Comparison of ENCODE assay signal across 26 cellular contexts in the genomic region with DNA sequence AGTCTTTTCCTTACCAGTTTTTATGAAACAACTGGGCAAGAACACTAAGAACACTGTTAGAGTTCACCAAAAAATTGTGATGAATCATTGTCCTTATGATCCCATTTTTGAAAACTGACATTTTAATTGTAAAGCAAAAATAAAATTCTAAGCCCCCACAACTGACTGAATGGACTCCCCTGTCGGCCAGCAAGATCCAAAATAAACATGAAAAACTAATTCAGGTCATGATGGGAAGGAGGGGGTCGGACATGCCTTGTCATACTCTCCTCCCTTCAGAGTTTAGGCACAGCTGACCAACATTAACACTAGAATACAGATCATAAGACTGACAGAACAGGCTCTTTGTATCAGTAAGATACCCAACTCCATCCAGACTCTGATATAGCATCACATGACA. TPM values are rescaled to one million over a fixed set of nuclear protein-coding genes. Genes with fewer than 3 reads are reported as not detected.
DNase-seq lines count a peak whose midpoint lies in the region; ATAC-seq, FAIRE-seq and TF ChIP-seq lines count a peak whose summit lies in the region.
"Had no signal": no experiment of that assay in that cellular context is flagged by ENCODE, and none has a peak within 500 bp of the region (broad histone marks: within the 10 kb centered on the region; RNA-seq: fewer than 3 reads in every experiment).

No MANE protein-coding gene starts in this region.

- peaks cover 5% of the 10 kb centered on the region for H3K79me2 ChIP-seq in trophoblast cell (ENCODE audit: control insufficient read depth, insufficient read depth, low read length, poor library complexity)

- no peak overlapping the region for H3K4me2 ChIP-seq in trophoblast cell (ENCODE audit: low read length)
- H3K4me2 ChIP-seq: BLaER1 had no signal

- no peak overlapping the region for H3K18ac ChIP-seq in trophoblast cell (ENCODE audit: low read length)

- no peak for TF ChIP-seq CTCF in neural crest cell (conservative IDR thresholded peaks at IDR 0.05)

- no peak overlapping the region for H2AK5ac ChIP-seq in trophoblast cell (ENCODE audit: low read length)

- no peak overlapping the region for H2BK120ac ChIP-seq in trophoblast cell (ENCODE audit: insufficient read depth, low read length, poor library complexity)

- H3K4me3 ChIP-seq in right cardiac atrium (ENCODE audit: low read length) = no peak overlapping the region
- no peak overlapping the region for H3K4me3 ChIP-seq in trophoblast cell (ENCODE audit: low read depth, low read length)
- H3K4me3 ChIP-seq: BLaER1, HAP-1 had no signal

- no peak overlapping the region for H4K91ac ChIP-seq in trophoblast cell (ENCODE audit: low read depth, low read length)

- no peak overlapping the region for H3K9ac ChIP-seq in trophoblast cell (ENCODE audit: low read length)
- H3K9ac ChIP-seq: BLaER1 had no signal

- ATAC-seq in right cardiac atrium = no peak

- H3K9me3 ChIP-seq in right cardiac atrium (ENCODE audit: control insufficient read depth, low read length) (no peaks in the 10 kb centered on the region), trophoblast cell (ENCODE audit: insufficient read depth, low read depth, low read length) (no peaks in the 10 kb centered on the region)
- H3K9me3 ChIP-seq: HAP-1 had no signal

- no peak overlapping the region for H2BK5ac ChIP-seq in trophoblast cell (ENCODE audit: low read depth, low read length, poor library complexity)

- DNase-seq in T-helper 1 cell (no peak), epidermal melanocyte (ENCODE audit: insufficient read length, low spot score) (peak; percentile 17), neural crest cell (ENCODE audit: low read depth, low spot score) (no peak), urothelium cell line (ENCODE audit: low spot score) (no peak), NCI-H2227 (lab: John Stamatoyannopoulos, UW; ENCODE audit: unreplicated experiment) (no peak), right cardiac atrium (no peak), trophoblast cell (no peak)
- DNase-seq: Calu3; CD4-positive, CD25-positive, alpha-beta regulatory T cell; CD8-positive, alpha-beta memory T cell; COR-L47; DMS53; DMS79 treated with DMSO at 0.1 percent for 48 hours; GF-D8; GOT3; HFFc6 had no signal

- H3K14ac ChIP-seq in trophoblast cell (ENCODE audit: low read length) = no peak overlapping the region

- no peak overlapping the region for H2AFZ ChIP-seq in trophoblast cell (ENCODE audit: insufficient read depth, low read length, poor library complexity)

- no peak overlapping the region for H2BK12ac ChIP-seq in trophoblast cell (ENCODE audit: low read length)

- peak; percentile 66 for FAIRE-seq in urothelium cell line (lab: Jason Lieb, UNC)
- FAIRE-seq: A204.1, GM12891, GM18507, H54 had no signal

- peak overlapping the region; percentile 20 for H3K27ac Mint-ChIP-seq in T-helper 1 cell treated with Interleukin-12 subunit alpha and Interleukin-12 subunit beta and Interleukin-4 antibody, amounts not matched to agents 30 μg/mL and 1 μg/mL, for 36 hours
- no peak overlapping the region for H3K27ac Mint-ChIP-seq in neural crest cell (ENCODE audit: unreplicated experiment)
- H3K27ac Mint-ChIP-seq: B cell, HFFc6 had no signal

- H4K12ac ChIP-seq in trophoblast cell (ENCODE audit: low read depth, low read length) = no peak overlapping the region

- peaks cover 18% of the 10 kb centered on the region for H3K36me3 Mint-ChIP-seq in T-helper 1 cell treated with Interleukin-12 subunit alpha and Interleukin-12 subunit beta and Interleukin-4 antibody, amounts not matched to agents 30 μg/mL and 1 μg/mL, for 36 hours (ENCODE audit: low read depth)
- peaks cover 11% of the 10 kb centered on the region for H3K36me3 Mint-ChIP-seq in neural crest cell (ENCODE audit: low read depth)

- H3K4me3 Mint-ChIP-seq in T-helper 1 cell treated with Interleukin-12 subunit alpha and Interleukin-12 subunit beta and Interleukin-4 antibody, amounts not matched to agents 30 μg/mL and 1 μg/mL, for 36 hours = no peak overlapping the region
- H3K4me3 Mint-ChIP-seq in neural crest cell = peak overlapping the region; percentile 75
- H3K4me3 Mint-ChIP-seq: B cell, HFFc6 had no signal

- no peak overlapping the region for H4K8ac ChIP-seq in trophoblast cell (ENCODE audit: low read depth, low read length)

- peaks cover 6% of the 10 kb centered on the region for H3K79me1 ChIP-seq in trophoblast cell (ENCODE audit: low read length)

- 67% methylated on average over 2 of the region's 2 CpGs for WGBS in right cardiac atrium
- WGBS in trophoblast cell (ENCODE audit: extremely low coverage, insufficient coverage, insufficient read length) = no CpG with 5 or more reads among the region's 2 CpGs

- H3K4me1 ChIP-seq in right cardiac atrium (ENCODE audit: control insufficient read depth, insufficient read depth, low read length) (no peaks in the 10 kb centered on the region), trophoblast cell (ENCODE audit: control insufficient read depth in 1 of 2, insufficient read depth in 2 of 2, low read length in 2 of 2) (peaks cover 2 to 5% of the 10 kb centered on the region in 2 experiments)
- H3K4me1 ChIP-seq: HAP-1 had no signal

- H3K4me1 Mint-ChIP-seq in T-helper 1 cell treated with Interleukin-12 subunit alpha and Interleukin-12 subunit beta and Interleukin-4 antibody, amounts not matched to agents 30 μg/mL and 1 μg/mL, for 36 hours (ENCODE audit: low read depth) = peaks cover 23% of the 10 kb centered on the region
- peaks cover 16% of the 10 kb centered on the region for H3K4me1 Mint-ChIP-seq in neural crest cell

- intact Hi-C loops in right cardiac atrium (cut with DNase I) = no loop called here

- H3K4ac ChIP-seq in trophoblast cell (ENCODE audit: low read depth, low read length) = no peak overlapping the region

- peaks cover 3% of the 10 kb centered on the region for H3K27me3 Mint-ChIP-seq in T-helper 1 cell treated with Interleukin-12 subunit alpha and Interleukin-12 subunit beta and Interleukin-4 antibody, amounts not matched to agents 30 μg/mL and 1 μg/mL, for 36 hours (ENCODE audit: low read depth)
- peaks cover 3% of the 10 kb centered on the region for H3K27me3 Mint-ChIP-seq in neural crest cell (ENCODE audit: low read depth)
- H3K27me3 Mint-ChIP-seq: B cell; CD4-positive, CD25-positive, alpha-beta regulatory T cell had no signal

- no peak overlapping the region for H3K23ac ChIP-seq in trophoblast cell (ENCODE audit: low read length)

- H3K27me3 ChIP-seq in right cardiac atrium (ENCODE audit: control insufficient read depth, insufficient read depth) = no peaks in the 10 kb centered on the region
- no peaks in the 10 kb centered on the region for H3K27me3 ChIP-seq in trophoblast cell (ENCODE audit: insufficient read depth, low read length)
- H3K27me3 ChIP-seq: BLaER1 had no signal

- H3K36me3 ChIP-seq in trophoblast cell (ENCODE audit: control insufficient read depth in 1 of 2, insufficient read depth in 2 of 2, low read length in 2 of 2) = peaks cover 1 to 2% of the 10 kb centered on the region in 2 experiments

- H3K27ac ChIP-seq in right cardiac atrium (ENCODE audit: low read length) (no peak overlapping the region), trophoblast cell (ENCODE audit: low read depth, low read length) (no peak overlapping the region)
- H3K27ac ChIP-seq: 22Rv1, BLaER1, C4-2B had no signal

- H3K9me3 Mint-ChIP-seq in T-helper 1 cell treated with Interleukin-12 subunit alpha and Interleukin-12 subunit beta and Interleukin-4 antibody, amounts not matched to agents 30 μg/mL and 1 μg/mL, for 36 hours = peaks cover 14% of the 10 kb centered on the region
- H3K9me3 Mint-ChIP-seq in neural crest cell = peaks cover 5% of the 10 kb centered on the region
- H3K9me3 Mint-ChIP-seq: CD4-positive, CD25-positive, alpha-beta regulatory T cell; CD8-positive, alpha-beta memory T cell; HFFc6 had no signal

RNA-seq across cellular contexts. Expression of a gene that starts 2.0 kb away (rescaled TPM):
- total RNA-seq in neural crest cell (15.7 and 16.6 TPM in 2 replicates), right cardiac atrium (10 to 100 TPM in 2 of 4 donors, 1 to 10 TPM in 2; 7.9 to 11.6 (median 9.8) TPM)
- 3.5 TPM for polyA plus RNA-seq in right cardiac atrium
- polyA plus RNA-seq in trophoblast cell (2013) = 5.7 and 6.0 TPM in 2 replicates
